30 cellular contexts compared by ENCODE assay signal in genomic region chr5:77649776-77650175, GRCh38. TPM values are rescaled to one million over a fixed set of nuclear protein-coding genes. Genes with fewer than 3 reads are reported as not detected.
"Had no signal": no experiment of that assay in that cellular context is flagged by ENCODE, and none has a peak within 500 bp of the region (broad histone marks: within the 10 kb centered on the region; RNA-seq: fewer than 3 reads in every experiment).

No MANE protein-coding gene starts in this region.

- ATAC-seq: stimulated activated effector memory CD8-positive, alpha-beta T cell treated with anti-CD3 and anti-CD28 coated beads, Interleukin-12 subunit alpha, Interleukin-12 subunit beta, amount 100 ng/mL, for 72 hours; stimulated activated memory B cell treated with anti-CD40 and anti-IgM and Interleukin-4, amounts not matched to agents 10 μg/mL and 1 μg/mL and 100 μg/mL, for 72 hours; stimulated activated naive B cell treated with anti-CD40 and anti-IgM and Interleukin-4, amounts not matched to agents 10 μg/mL and 1 μg/mL and 100 μg/mL, for 72 hours; stimulated activated naive CD8-positive, alpha-beta T cell treated with anti-CD3 and anti-CD28 coated beads, Interleukin-15, amount 100 ng/mL, for 72 hours; stimulated activated naive CD8-positive, alpha-beta T cell treated with anti-CD3 and anti-CD28 coated beads, Interleukin-15, Interleukin-2, amounts not matched to agents 100 U/mL and 50 U/mL, for 24 hours; upper lobe of right lung had no signal

- H3K4me3 ChIP-seq: stomach, suprapubic skin, testis, thoracic aorta, thyroid gland, tibial artery, tibial nerve, transverse colon, upper lobe of left lung, upper lobe of right lung, uterus, vagina had no signal

- H3K27ac ChIP-seq: stomach, suprapubic skin, testis, thoracic aorta, thyroid gland, tibial artery, tibial nerve, transverse colon, upper lobe of left lung, upper lobe of right lung, uterus, vagina had no signal

- H3K9me3 ChIP-seq: stomach, suprapubic skin, testis, thoracic aorta, thyroid gland, tibial artery, transverse colon, upper lobe of left lung, upper lobe of right lung, uterus, vagina had no signal

- H3K4me1 ChIP-seq: testis, vagina had no signal

- H3K27me3 ChIP-seq: testis, vagina had no signal

- H3K36me3 ChIP-seq: stomach, suprapubic skin, thoracic aorta, thyroid gland, tibial artery, tibial nerve, transverse colon, upper lobe of left lung, upper lobe of right lung, uterus, vagina had no signal

- DNase-seq: stimulated activated CD4-positive, alpha-beta T cell treated with anti-CD3 and anti-CD28 coated beads, Interleukin-2, amount 100 ng/mL, for 48 hours; stimulated activated CD4-positive, alpha-beta T cell treated with anti-CD3 and anti-CD28 coated beads, Interleukin-4, amount 100 ng/mL, for 1 hour; stimulated activated CD4-positive, alpha-beta T cell treated with anti-CD3 and anti-CD28 coated beads, Interleukin-4, amount 100 ng/mL, for 24 hours; stimulated activated CD4-positive, alpha-beta T cell treated with anti-CD3 and anti-CD28 coated beads, Interleukin-4, amount 100 ng/mL, for 4 hours; stimulated activated CD8-positive, alpha-beta memory T cell treated with anti-CD3 and anti-CD28 coated beads, Interleukin-4, amount 100 ng/mL, for 48 hours; stimulated activated naive B cell treated with anti-CD40 and anti-IgM and Interleukin-4, amounts not matched to agents 10 μg/mL and 1 μg/mL and 100 μg/mL, for 72 hours; stimulated activated naive CD4-positive, alpha-beta T cell; stimulated activated naive CD4-positive, alpha-beta T cell treated with Interleukin-2 at 50 U/mL for 16 hours; stimulated activated naive CD8-positive, alpha-beta T cell treated with anti-CD3 and anti-CD28 coated beads, Interleukin-15, amount 100 ng/mL, for 72 hours; stimulated activated naive CD8-positive, alpha-beta T cell treated with anti-CD3 and anti-CD28 coated beads, Interleukin-15, Interleukin-2, amounts not matched to agents 100 U/mL and 50 U/mL, for 24 hours; stomach; substantia nigra; testis; thyroid gland; tibial artery; transverse colon; trophoblast cell; upper lobe of left lung; upper lobe of right lung; uterus had no signal

RNA-seq across cellular contexts. Expression of gene OTP, which starts 11.3 kb away (rescaled TPM):
- total RNA-seq: stomach, subcutaneous adipose tissue, suprapubic skin, temporal lobe, thoracic aorta, thyroid gland, tibial nerve, transverse colon, upper lobe of left lung, upper lobe of right lung, ureter, urinary bladder, uterus, vagina had no signal
